In genomic region chr6:116100419-116101297, GRCh38 we compare ENCODE assay signal across 8 cellular contexts. TPM values are rescaled to one million over a fixed set of nuclear protein-coding genes. Genes with fewer than 3 reads are reported as not detected.
DNase-seq lines count a peak whose midpoint lies in the region; ATAC-seq and TF ChIP-seq lines count a peak whose summit lies in the region.

NT5DC1 (plus strand) TSS chr6:116100853; CDS start chr6:116100931, 78 bp downstream.

- H3K27ac Mint-ChIP-seq in dendritic cell treated with granulocyte-macrophage colony-stimulating factor and Interleukin-4, amounts not matched to agents 40 ng/mL and 50 ng/mL, for 4 days = peak within 1 kb of the TSS; percentile 87

- intact Hi-C loops in dendritic cell treated with granulocyte-macrophage colony-stimulating factor and Interleukin-4, amounts not matched to agents 40 ng/mL and 50 ng/mL, for 4 days (cut with micrococcal nuclease) = no loop called here
- intact Hi-C loops in right lobe of liver (cut with DNase I) = no loop called here

- TF ChIP-seq POLR2A in GM19193 (IDR thresholded peaks at IDR 0.05; ENCODE audit: extremely low read depth, insufficient read depth, insufficient read length) = peak; percentile 93
- peak; percentile 91 for TF ChIP-seq POLR2A in right lobe of liver (IDR thresholded peaks at IDR 0.05)

- no peaks in the 10 kb centered on the region for H4K20me1 ChIP-seq in BLaER1 treated with 17β-estradiol and CSF1 and Interleukin-3, amounts not matched to agents 10 nM and 100 nM

- DNase-seq in NCI-H510A treated with DMSO at 0.1 percent for 48 hours (lab: John Stamatoyannopoulos, UW) (peak; percentile 53), right lobe of liver (peak; percentile 92 to 94 (median 93))
- DNase-seq in activated CD4-positive, alpha-beta T cell treated with anti-CD3 and anti-CD28 coated beads, Interleukin-2, amount 50 U/mL, for 1 hour = peak; percentile 80
- DNase-seq in stimulated activated CD4-positive, alpha-beta T cell treated with anti-CD3 and anti-CD28 coated beads, Interleukin-4, amount 100 ng/mL, for 48 hours (ENCODE audit: low read depth in 2 of 2) = peak; percentile 79 to 83

- peak within 1 kb of the TSS; percentile 93 for H3K4me3 Mint-ChIP-seq in dendritic cell treated with granulocyte-macrophage colony-stimulating factor and Interleukin-4, amounts not matched to agents 40 ng/mL and 50 ng/mL, for 4 days

- H3K27me3 Mint-ChIP-seq in dendritic cell treated with granulocyte-macrophage colony-stimulating factor and Interleukin-4, amounts not matched to agents 40 ng/mL and 50 ng/mL, for 4 days = peaks cover 8% of the 10 kb centered on the region

- H3K27me3 ChIP-seq in BLaER1 treated with 17β-estradiol and CSF1 and Interleukin-3, amounts not matched to agents 10 nM and 100 nM = no peaks in the 10 kb centered on the region
- H3K27me3 ChIP-seq in right lobe of liver = no peaks in the 10 kb centered on the region

- 0% methylated on average over 13 of the region's 87 CpGs for WGBS in right lobe of liver (ENCODE audit: insufficient coverage, low coverage, low lambda C conversion rate, missing lambda C conversion rate)

- peak within 1 kb of the TSS; percentile 71 to 85 (median 76) for H3K4me3 ChIP-seq in BLaER1 treated with 17β-estradiol and CSF1 and Interleukin-3, amounts not matched to agents 10 nM and 100 nM
- H3K4me3 ChIP-seq in right lobe of liver = peak within 1 kb of the TSS; percentile 83 to 89 (median 84)

- peaks cover 43% of the 10 kb centered on the region for H3K4me1 Mint-ChIP-seq in dendritic cell treated with granulocyte-macrophage colony-stimulating factor and Interleukin-4, amounts not matched to agents 40 ng/mL and 50 ng/mL, for 4 days (ENCODE audit: low read depth)

- peaks cover 20 to 58% (median 24%) of the 10 kb centered on the region in 10 experiments for H3K4me1 ChIP-seq in BLaER1 treated with 17β-estradiol and CSF1 and Interleukin-3, amounts not matched to agents 10 nM and 100 nM
- H3K4me1 ChIP-seq in right lobe of liver = peaks cover 3 to 53% (median 28%) of the 10 kb centered on the region in 4 donors

- peak within 1 kb of the TSS; percentile 58 to 89 (median 83) for H3K27ac ChIP-seq in BLaER1 treated with 17β-estradiol and CSF1 and Interleukin-3, amounts not matched to agents 10 nM and 100 nM
- peak within 1 kb of the TSS; percentile 95 to 96 (median 95) for H3K27ac ChIP-seq in right lobe of liver

- H3K36me3 Mint-ChIP-seq in dendritic cell treated with granulocyte-macrophage colony-stimulating factor and Interleukin-4, amounts not matched to agents 40 ng/mL and 50 ng/mL, for 4 days (ENCODE audit: low read depth) = peaks cover 15% of the 10 kb centered on the region

- H3K4me2 ChIP-seq in BLaER1 treated with 17β-estradiol and CSF1 and Interleukin-3, amounts not matched to agents 10 nM and 100 nM = peak within 1 kb of the TSS; percentile 88 to 98 (median 92)

- peak in 3 of 4 donors; percentile 21 to 37 (median 26) for TF ChIP-seq CTCF in right lobe of liver (IDR thresholded peaks at IDR 0.05)

- H3K9ac ChIP-seq in BLaER1 treated with 17β-estradiol and CSF1 and Interleukin-3, amounts not matched to agents 10 nM and 100 nM = peak within 1 kb of the TSS; percentile 78 to 88 (median 86)

- H3K36me3 ChIP-seq in BLaER1 treated with 17β-estradiol and CSF1 and Interleukin-3, amounts not matched to agents 10 nM and 100 nM = peaks cover 0 to 9% (median 0%) of the 10 kb centered on the region in 11 experiments; a peak in 2 of 22 replicates
- H3K36me3 ChIP-seq in right lobe of liver = no peaks in the 10 kb centered on the region

- H3K9me3 Mint-ChIP-seq in dendritic cell treated with granulocyte-macrophage colony-stimulating factor and Interleukin-4, amounts not matched to agents 40 ng/mL and 50 ng/mL, for 4 days = peaks cover 10% of the 10 kb centered on the region

- peak; percentile 90 for ATAC-seq in HG03432 (IDR thresholded peaks at IDR 0.05; ENCODE audit: unreplicated experiment)
- peak; percentile 90 to 98 (median 93) for ATAC-seq in right lobe of liver

- peaks cover 11 to 12% (median 12%) of the 10 kb centered on the region in 11 experiments for H3K9me3 ChIP-seq in BLaER1 treated with 17β-estradiol and CSF1 and Interleukin-3, amounts not matched to agents 10 nM and 100 nM (replicated peaks in 1 of 11)
- no peaks in the 10 kb centered on the region for H3K9me3 ChIP-seq in right lobe of liver

RNA-seq across cellular contexts. Expression of gene NT5DC1, which starts in this region (rescaled TPM):
- 10 to 100 TPM in 4 of 6 experiments, 1 to 10 TPM in 2; 8.5 to 49.1 (median 34.8) TPM for total RNA-seq in right lobe of liver

Comparison
In these comparisons a context has a peak if more than half of its experiments do, and no peak if none do; other contexts are left out.
1. Peak in every context shown above with its lines: DNase-seq, ATAC-seq, H3K4me3 ChIP-seq and H3K27ac ChIP-seq.